ENCODE assay signal across 8 cellular contexts in the genomic region with DNA sequence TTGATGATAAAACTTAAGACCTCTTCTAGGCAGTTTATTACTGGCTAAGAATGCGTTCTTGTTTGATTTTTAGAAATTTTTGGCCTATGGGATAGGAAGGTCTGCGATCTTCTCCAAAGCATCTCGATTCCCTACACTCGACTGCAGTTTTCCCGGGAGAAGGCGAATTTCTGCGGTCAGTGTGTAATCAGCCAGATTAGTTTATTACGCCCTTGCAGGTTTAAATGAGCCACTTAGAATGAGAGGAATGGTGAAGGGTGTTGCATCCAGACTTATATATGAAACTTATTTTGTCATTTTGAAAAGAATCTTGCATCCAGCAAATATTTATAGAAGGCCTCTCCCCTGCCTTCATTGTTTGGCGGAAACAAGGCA. TPM values are rescaled to one million over a fixed set of nuclear protein-coding genes. Genes with fewer than 3 reads are reported as not detected.
DNase-seq lines count a peak whose midpoint lies in the region; ATAC-seq, FAIRE-seq and TF ChIP-seq lines count a peak whose summit lies in the region.

No MANE protein-coding gene starts in this region.

- peak overlapping the region; percentile 99 for H3K4me3 Mint-ChIP-seq in activated naive CD4-positive, alpha-beta T cell treated with anti-CD3 and anti-CD28 coated beads for 36 hours
- H3K4me3 Mint-ChIP-seq in type B pancreatic cell: peak overlapping the region; percentile 99

- H3K9me3 Mint-ChIP-seq in activated naive CD4-positive, alpha-beta T cell treated with anti-CD3 and anti-CD28 coated beads for 36 hours: no peaks in the 10 kb centered on the region
- H3K9me3 Mint-ChIP-seq in type B pancreatic cell: no peaks in the 10 kb centered on the region

- TF ChIP-seq POLR2A in right lobe of liver (IDR thresholded peaks at IDR 0.05): no peak
- no peak for TF ChIP-seq POLR2A in GM12892 (IDR thresholded peaks at IDR 0.05; ENCODE audit: low read depth, low read length)

- TF ChIP-seq CTCF in ascending aorta (IDR thresholded peaks at IDR 0.05) (no peak), right lobe of liver (IDR thresholded peaks at IDR 0.05) (no peak), type B pancreatic cell (conservative IDR thresholded peaks at IDR 0.05) (no peak)

- H3K4me1 Mint-ChIP-seq in activated naive CD4-positive, alpha-beta T cell treated with anti-CD3 and anti-CD28 coated beads for 36 hours (ENCODE audit: low read depth): peaks cover 49% of the 10 kb centered on the region
- H3K4me1 Mint-ChIP-seq in type B pancreatic cell (ENCODE audit: unreplicated experiment): peaks cover 28% of the 10 kb centered on the region

- ATAC-seq in right lobe of liver (no peak), GM19324 (IDR thresholded peaks at IDR 0.05; ENCODE audit: low FRiP score, unreplicated experiment) (no peak), HG03432 (IDR thresholded peaks at IDR 0.05; ENCODE audit: unreplicated experiment) (no peak)

- peak overlapping the region; percentile 97 for H3K27ac Mint-ChIP-seq in activated naive CD4-positive, alpha-beta T cell treated with anti-CD3 and anti-CD28 coated beads for 36 hours
- H3K27ac Mint-ChIP-seq in type B pancreatic cell: peak overlapping the region; percentile 98

- H3K9me3 ChIP-seq in ascending aorta (no peaks in the 10 kb centered on the region), right lobe of liver (no peaks in the 10 kb centered on the region)

- peaks cover 20% of the 10 kb centered on the region for H3K36me3 Mint-ChIP-seq in activated naive CD4-positive, alpha-beta T cell treated with anti-CD3 and anti-CD28 coated beads for 36 hours (ENCODE audit: low read depth)
- H3K36me3 Mint-ChIP-seq in type B pancreatic cell: peaks cover 16% of the 10 kb centered on the region

- CTCF ChIA-PET in activated naive CD4-positive, alpha-beta T cell treated with anti-CD3 and anti-CD28 coated beads for 36 hours (lab: Charles Lee): interaction anchor here (0.9 to 3.8 kb wide), 2 partner anchors 10 to 95 kb away, joined by 4 to 11 read pairs; no protein-coding TSS in a partner anchor

- H3K36me3 ChIP-seq in ascending aorta (no peaks in the 10 kb centered on the region), right lobe of liver (peaks cover 0 to 2% (median 0%) of the 10 kb centered on the region in 4 donors)

- H3K4me1 ChIP-seq in ascending aorta (peaks cover 0 to 10% of the 10 kb centered on the region in 2 donors), right lobe of liver (peaks cover 0 to 9% (median 4%) of the 10 kb centered on the region in 4 donors)

- DNase-seq in activated naive CD4-positive, alpha-beta T cell treated with anti-CD3 and anti-CD28 coated beads for 36 hours: no peak
- DNase-seq in activated naive CD4-positive, alpha-beta T cell treated with anti-CD3 and anti-CD28 coated beads, Interleukin-2, amount 50 U/mL, for 16 hours: no peak
- DNase-seq in ascending aorta (ENCODE audit: low spot score in 2 of 2) (no peak), right lobe of liver (no peak), type B pancreatic cell (ENCODE audit: extremely low spot score, unreplicated experiment) (no peak), GM12892 (ENCODE audit: insufficient read length) (no peak)

- intact Hi-C loops in activated naive CD4-positive, alpha-beta T cell treated with anti-CD3 and anti-CD28 coated beads for 36 hours (cut with micrococcal nuclease): loop anchor here (2.0 to 5.0 kb wide), 8 partner anchors 29 to 773 kb away; a partner anchor contains a TSS
- intact Hi-C loops in ascending aorta (cut with DNase I) (loop anchor here (2.0 to 10.0 kb wide), 5 partner anchors 205 to 1119 kb away; a partner anchor contains a TSS), right lobe of liver (cut with DNase I) (no loop called here)

- peaks cover 4% of the 10 kb centered on the region for H3K27me3 Mint-ChIP-seq in activated naive CD4-positive, alpha-beta T cell treated with anti-CD3 and anti-CD28 coated beads for 36 hours (ENCODE audit: low read depth)
- peaks cover 9% of the 10 kb centered on the region for H3K27me3 Mint-ChIP-seq in type B pancreatic cell

- H3K27me3 ChIP-seq in ascending aorta (no peaks in the 10 kb centered on the region), right lobe of liver (no peaks in the 10 kb centered on the region)

- H3K27ac ChIP-seq in ascending aorta (peak overlapping the region; percentile 87 to 91), right lobe of liver (peak overlapping the region in 2 of 3 donors; percentile 58 to 92)

- no peak for FAIRE-seq in GM12892 (lab: Jason Lieb, UNC)

- WGBS in right lobe of liver (ENCODE audit: insufficient coverage, low coverage, low lambda C conversion rate, missing lambda C conversion rate): 46% methylated on average over 9 of the region's 9 CpGs

- H3K4me3 ChIP-seq in ascending aorta (peak overlapping the region; percentile 91 to 99), right lobe of liver (peak overlapping the region; percentile 90 to 95 (median 92))

RNA-seq across cellular contexts. Expression of a gene that starts 1.2 kb away (rescaled TPM):
- 10 to 100 TPM; 59.0 to 66.4 TPM for total RNA-seq in activated naive CD4-positive, alpha-beta T cell treated with anti-CD3 and anti-CD28 coated beads for 36 hours
- 34.7 TPM for total RNA-seq in ascending aorta
- total RNA-seq in right lobe of liver: 10 to 100 TPM; 18.1 to 23.7 (median 20.5) TPM
- 73.4 and 77.4 TPM in 2 replicates for total RNA-seq in type B pancreatic cell (ENCODE audit: low replicate concordance)
- polyA plus RNA-seq in GM12892 (2012; ENCODE audit: missing spikeins): 7.1 TPM

Comparison
In these comparisons a context has a peak if more than half of its experiments do, and no peak if none do; other contexts are left out.
1. intact Hi-C loops: an anchor here in activated naive CD4-positive, alpha-beta T cell treated with anti-CD3 and anti-CD28 coated beads for 36 hours (2.0 to 5.0 kb wide) and ascending aorta (2.0 to 10.0 kb wide); none called in right lobe of liver.